ENCODE assay signal across 11 cellular contexts in genomic region chr6:63553208-63553607, GRCh38. TPM values are rescaled to one million over a fixed set of nuclear protein-coding genes. Genes with fewer than 3 reads are reported as not detected.
DNase-seq lines count a peak whose midpoint lies in the region; ATAC-seq and TF ChIP-seq lines count a peak whose summit lies in the region.
"Had no signal": no experiment of that assay in that cellular context is flagged by ENCODE, and none has a peak within 500 bp of the region (broad histone marks: within the 10 kb centered on the region; RNA-seq: fewer than 3 reads in every experiment).

No MANE protein-coding gene starts in this region.

- H3K36me3 Mint-ChIP-seq in stimulated activated memory B cell treated with anti-CD40 and anti-IgM and Interleukin-4, amounts not matched to agents 10 μg/mL and 1 μg/mL and 100 μg/mL, for 72 hours: no peaks in the 10 kb centered on the region
- H3K36me3 Mint-ChIP-seq in type B pancreatic cell: no peaks in the 10 kb centered on the region
- H3K36me3 Mint-ChIP-seq: brain had no signal

- no peaks in the 10 kb centered on the region for H3K27me3 ChIP-seq in GM06990 (replicated peaks; ENCODE audit: control insufficient read depth, insufficient read depth, low read length)

- peak; percentile 51 for DNase-seq in GM06990 (ENCODE audit: extremely low read depth, insufficient read length)
- DNase-seq in GM19238 (ENCODE audit: insufficient read length, low spot score): peak; percentile 35
- DNase-seq in type B pancreatic cell (ENCODE audit: extremely low spot score, unreplicated experiment): no peak
- no peak for DNase-seq in iPS-NIHi7 (ENCODE audit: extremely low spot score)
- DNase-seq in erythroblast (lab: John Stamatoyannopoulos, UW): no peak
- DNase-seq: NCI-H1930 had no signal

- no peak overlapping the region for H3K27ac Mint-ChIP-seq in stimulated activated memory B cell treated with anti-CD40 and anti-IgM and Interleukin-4, amounts not matched to agents 10 μg/mL and 1 μg/mL and 100 μg/mL, for 72 hours
- H3K27ac Mint-ChIP-seq in type B pancreatic cell: no peak overlapping the region

- H3K27me3 Mint-ChIP-seq in stimulated activated memory B cell treated with anti-CD40 and anti-IgM and Interleukin-4, amounts not matched to agents 10 μg/mL and 1 μg/mL and 100 μg/mL, for 72 hours: no peaks in the 10 kb centered on the region
- H3K27me3 Mint-ChIP-seq in type B pancreatic cell: no peaks in the 10 kb centered on the region
- H3K27me3 Mint-ChIP-seq: brain had no signal

- H3K36me3 ChIP-seq in GM06990 (ENCODE audit: control insufficient read depth, insufficient read depth, low read length): no peaks in the 10 kb centered on the region
- H3K36me3 ChIP-seq: prostate gland had no signal

- no peaks in the 10 kb centered on the region for H3K9me3 Mint-ChIP-seq in stimulated activated memory B cell treated with anti-CD40 and anti-IgM and Interleukin-4, amounts not matched to agents 10 μg/mL and 1 μg/mL and 100 μg/mL, for 72 hours
- no peaks in the 10 kb centered on the region for H3K9me3 Mint-ChIP-seq in type B pancreatic cell
- H3K9me3 Mint-ChIP-seq: brain had no signal

- TF ChIP-seq CTCF in GM06990 (IDR thresholded peaks at IDR 0.05; ENCODE audit: insufficient read depth, low read length, poor library complexity, severe bottlenecking) (no peak), type B pancreatic cell (conservative IDR thresholded peaks at IDR 0.05) (no peak)

- H3K4me1 Mint-ChIP-seq in stimulated activated memory B cell treated with anti-CD40 and anti-IgM and Interleukin-4, amounts not matched to agents 10 μg/mL and 1 μg/mL and 100 μg/mL, for 72 hours: no peaks in the 10 kb centered on the region
- peaks cover under 1% of the 10 kb centered on the region for H3K4me1 Mint-ChIP-seq in type B pancreatic cell (ENCODE audit: unreplicated experiment)
- H3K4me1 Mint-ChIP-seq: brain had no signal

- H3K4me3 ChIP-seq in GM06990 (replicated peaks; ENCODE audit: low read depth, low read length): no peak overlapping the region
- H3K4me3 ChIP-seq: prostate gland had no signal

- H3K4me3 Mint-ChIP-seq in stimulated activated memory B cell treated with anti-CD40 and anti-IgM and Interleukin-4, amounts not matched to agents 10 μg/mL and 1 μg/mL and 100 μg/mL, for 72 hours: no peak overlapping the region
- H3K4me3 Mint-ChIP-seq in type B pancreatic cell: no peak overlapping the region
- H3K4me3 Mint-ChIP-seq: brain had no signal

- ATAC-seq in HG02642 (IDR thresholded peaks at IDR 0.05; ENCODE audit: poor library complexity, unreplicated experiment) (peak; percentile 98), HG03457 (IDR thresholded peaks at IDR 0.05; ENCODE audit: unreplicated experiment) (peak; percentile 100)
- ATAC-seq in stimulated activated memory B cell treated with anti-CD40 and anti-IgM and Interleukin-4, amounts not matched to agents 10 μg/mL and 1 μg/mL and 100 μg/mL, for 72 hours: no peak

- no peak for TF ChIP-seq POLR2A in erythroblast (IDR thresholded peaks at IDR 0.05; ENCODE audit: low read length)

RNA-seq across cellular contexts. Expression of gene PTP4A1, which starts 19.1 kb away (rescaled TPM):
- 85.6 and 133 TPM in 2 replicates for total RNA-seq in type B pancreatic cell (ENCODE audit: low replicate concordance)

Comparison
In these comparisons a context has a peak if more than half of its experiments do, and no peak if none do; other contexts are left out.
1. DNase-seq: peak in GM06990 (single experiment) and GM19238 (single experiment); none in type B pancreatic cell (single experiment), iPS-NIHi7 (single experiment) and erythroblast (0 of 2).